7 cellular contexts compared by ENCODE assay signal in genomic region chr21:10120965-10121550, GRCh38.
A peak's percentile ranks its signal among the peaks of the same experiment; 100 is the strongest.
DNase-seq lines count a peak whose midpoint lies in the region; ATAC-seq and TF ChIP-seq lines count a peak whose summit lies in the region.
"Not testable (repeated sequence)": the region's sequence is repeated elsewhere in the genome, so short reads cannot be mapped to it uniquely, and the experiment has no call there.

No MANE protein-coding gene starts in this region.

- not testable (repeated sequence) for H4K20me1 ChIP-seq in PC-3 (ENCODE audit: low read length)

- H3K9me3 ChIP-seq in PC-3 (ENCODE audit: low read length); psoas muscle; upper lobe of right lung: not testable (repeated sequence)

- not testable (repeated sequence) for H3K4me1 ChIP-seq in PC-3 (ENCODE audit: insufficient read depth, low read length); psoas muscle; upper lobe of right lung

- H3K4me2 ChIP-seq in PC-3 (ENCODE audit: low read length): not testable (repeated sequence)

- H3K9ac ChIP-seq in PC-3 (ENCODE audit: low read length): not testable (repeated sequence)

- H3F3A ChIP-seq in PC-3 (ENCODE audit: low read length, unreplicated experiment): not testable (repeated sequence)

- not testable (repeated sequence) for H3K36me3 Mint-ChIP-seq in chondrocyte (ENCODE audit: low read depth); natural killer cell treated with Interleukin-12 subunit alpha and Interleukin-12 subunit beta and Interleukin-15 and Interleukin-18, amount 100 ng/mL, for 72 hours

- DNase-seq in PC-3: peak; percentile 0
- DNase-seq in chondrocyte (ENCODE audit: low spot score): peak; percentile 86
- DNase-seq in Right ventricle myocardium superior: peak; percentile 10
- peak; percentile 41 for DNase-seq in left lobe of liver (ENCODE audit: low spot score)
- peak; percentile 58 for DNase-seq in natural killer cell treated with Interleukin-12 subunit alpha and Interleukin-12 subunit beta and Interleukin-15 and Interleukin-18, amount 100 ng/mL, for 72 hours (ENCODE audit: low spot score)
- peak; percentile 1 to 39 for DNase-seq in psoas muscle
- DNase-seq in upper lobe of right lung: peak; percentile 60

- not testable (repeated sequence) for H3K9me2 ChIP-seq in PC-3 (replicated peaks; ENCODE audit: low read length)

- not testable (repeated sequence) for TF ChIP-seq CTCF in PC-3 (conservative IDR thresholded peaks at IDR 0.05; ENCODE audit: low read depth, low read length); chondrocyte (IDR thresholded peaks at IDR 0.05); psoas muscle (IDR thresholded peaks at IDR 0.05); upper lobe of right lung (IDR thresholded peaks at IDR 0.05)

- H3K79me2 ChIP-seq in PC-3 (ENCODE audit: low read length): not testable (repeated sequence)

- not testable (repeated sequence) for H3K27me3 ChIP-seq in PC-3 (ENCODE audit: low read length); psoas muscle (ENCODE audit: insufficient read depth in 3 of 3, low read length in 2 of 3); upper lobe of right lung

- not testable (repeated sequence) for ATAC-seq in PC-3; Right ventricle myocardium superior (ENCODE audit: poor library complexity); left lobe of liver; natural killer cell treated with Interleukin-12 subunit alpha and Interleukin-12 subunit beta and Interleukin-15 and Interleukin-18, amount 100 ng/mL, for 72 hours; psoas muscle; upper lobe of right lung

- CTCF ChIA-PET in PC-3 (lab: Charles Lee): not testable (repeated sequence)

- not testable (repeated sequence) for H3K4me3 Mint-ChIP-seq in chondrocyte (ENCODE audit: unreplicated experiment); natural killer cell treated with Interleukin-12 subunit alpha and Interleukin-12 subunit beta and Interleukin-15 and Interleukin-18, amount 100 ng/mL, for 72 hours

- POLR2A ChIA-PET in PC-3 (lab: Charles Lee; ENCODE audit: unreplicated experiment): not testable (repeated sequence)

- H2AFZ ChIP-seq in PC-3 (ENCODE audit: low read length): not testable (repeated sequence)

- H3K27ac ChIP-seq in PC-3 (ENCODE audit: low read length); psoas muscle; upper lobe of right lung: not testable (repeated sequence)

- not testable (repeated sequence) for H3K4me3 ChIP-seq in PC-3 (ENCODE audit: low read length); psoas muscle; upper lobe of right lung

- not testable (repeated sequence) for H3K4me1 Mint-ChIP-seq in chondrocyte (ENCODE audit: low read depth); natural killer cell treated with Interleukin-12 subunit alpha and Interleukin-12 subunit beta and Interleukin-15 and Interleukin-18, amount 100 ng/mL, for 72 hours (ENCODE audit: low read depth in 2 of 2)

- intact Hi-C loops in PC-3 (cut with micrococcal nuclease); Right ventricle myocardium superior (cut with DNase I); psoas muscle (cut with DNase I); upper lobe of right lung (cut with DNase I): not testable (repeated sequence)

- H3K36me3 ChIP-seq in PC-3 (ENCODE audit: low read depth, low read length); psoas muscle (ENCODE audit: insufficient read depth in 1 of 2, low read depth in 1 of 2); upper lobe of right lung: not testable (repeated sequence)

- H3K27ac Mint-ChIP-seq in chondrocyte (ENCODE audit: unreplicated experiment); natural killer cell treated with Interleukin-12 subunit alpha and Interleukin-12 subunit beta and Interleukin-15 and Interleukin-18, amount 100 ng/mL, for 72 hours: not testable (repeated sequence)

- H3K27me3 Mint-ChIP-seq in chondrocyte (ENCODE audit: low read depth); natural killer cell treated with Interleukin-12 subunit alpha and Interleukin-12 subunit beta and Interleukin-15 and Interleukin-18, amount 100 ng/mL, for 72 hours: not testable (repeated sequence)

- not testable (repeated sequence) for H3K9me3 Mint-ChIP-seq in chondrocyte (ENCODE audit: low read depth); natural killer cell treated with Interleukin-12 subunit alpha and Interleukin-12 subunit beta and Interleukin-15 and Interleukin-18, amount 100 ng/mL, for 72 hours

- 67 to 76% (median 74%) methylated on average over 19 to 23 of the region's 27 CpGs for WGBS in psoas muscle, 3 donors

- BruUV-seq in PC-3 (replicated peaks; lab: Mats Ljungman, UMichigan): not testable (repeated sequence)

Comparison
In these comparisons a context has a peak if more than half of its experiments do, and no peak if none do; other contexts are left out.
1. DNase-seq: peak in every context shown above with its lines; median percentile 86 in chondrocyte; 60 in upper lobe of right lung; 58 in natural killer cell treated with Interleukin-12 subunit alpha and Interleukin-12 subunit beta and Interleukin-15 and Interleukin-18, amount 100 ng/mL, for 72 hours; 41 in left lobe of liver; 20 in psoas muscle; 10 in Right ventricle myocardium superior; 0 in PC-3.